23 cellular contexts compared by ENCODE assay signal in the genomic region with DNA sequence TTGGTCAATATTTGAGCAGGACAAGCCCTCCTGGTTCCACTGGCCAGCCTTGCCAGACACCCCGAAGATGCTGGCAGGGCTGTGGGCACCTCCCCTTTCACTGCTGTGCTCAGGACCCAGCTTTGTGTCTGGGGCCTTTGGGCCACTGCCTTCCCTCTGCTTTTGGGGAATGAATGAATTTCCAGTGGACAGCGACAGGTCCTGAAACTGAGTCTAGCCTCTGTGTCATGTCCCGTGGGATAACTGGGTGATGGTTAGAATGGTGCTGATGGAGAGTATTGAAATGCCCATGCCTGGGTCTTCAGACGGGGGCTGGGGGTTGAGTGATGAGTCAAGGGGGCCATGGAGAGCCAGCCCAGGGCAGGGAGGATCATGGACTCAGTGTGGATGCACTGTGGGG.
A peak's percentile ranks its signal among the peaks of the same experiment; 100 is the strongest.
DNase-seq lines count a peak whose midpoint lies in the region; TF ChIP-seq lines count a peak whose summit lies in the region.
"Had no signal": no experiment of that assay in that cellular context is flagged by ENCODE, and none has a peak within 500 bp of the region (broad histone marks: within the 10 kb centered on the region; RNA-seq: fewer than 3 reads in every experiment).

No MANE protein-coding gene starts in this region.

- H3K4me3 ChIP-seq in HEK293 (ENCODE audit: low read depth, low read length) (no peak overlapping the region), adipocyte (ENCODE audit: low read length) (no peak overlapping the region), esophagus squamous epithelium (no peak overlapping the region)
- H3K4me3 ChIP-seq: hepatocyte, psoas muscle, smooth muscle cell had no signal

- 36 to 40% methylated on average over 3 of the region's 4 CpGs for WGBS in esophagus squamous epithelium, 2 donors

- no peak for TF ChIP-seq POLR2A in esophagus squamous epithelium (IDR thresholded peaks at IDR 0.05)

- POLR2A ChIA-PET in HEK293 (lab: Yijun Ruan, JAX): no interaction called here

- CTCF ChIA-PET in HEK293 (lab: Yijun Ruan, JAX): interaction anchor here (0.6 kb wide), 1 partner anchor 47 kb away, joined by 4 read pairs; no protein-coding TSS in a partner anchor

- DNase-seq in AG08395 (ENCODE audit: low spot score) (peak; percentile 17), adipocyte (ENCODE audit: low read depth) (peak; percentile 8), iPS-NIHi7 (ENCODE audit: extremely low spot score) (peak; percentile 65), SIG-M5 (lab: John Stamatoyannopoulos, UW) (no peak), HuH-7.5 (ENCODE audit: low spot score) (no peak), cardiac septum (ENCODE audit: low spot score) (no peak), esophagus squamous epithelium (lab: John Stamatoyannopoulos, UW) (no peak)
- DNase-seq: activated B cell treated with CpG ODN at 0.5 μM for 24 hours; activated CD4-positive, alpha-beta memory T cell treated with anti-CD3 and anti-CD28 coated beads, Interleukin-2, amount 10 ng/mL, durations not matched to agents 7 days and 5 days; activated naive CD4-positive, alpha-beta T cell treated with anti-CD3 and anti-CD28 coated beads for 36 hours; activated T-cell treated with anti-CD3 and anti-CD28 coated beads, Interleukin-2, amount 50 U/mL, for 1 hour; DMS79 treated with DMSO at 0.1 percent for 48 hours; GOT3; midbrain; NCI-H1436 treated with DMSO at 0.1 percent for 48 hours; NCI-H2171; SHP77 treated with DMSO at 0.1 percent for 48 hours; stimulated activated CD4-positive, alpha-beta T cell treated with anti-CD3 and anti-CD28 coated beads, Interleukin-4, amount 100 ng/mL, for 1 hour; T-helper 17 cell had no signal

- TF ChIP-seq CTCF in HEK293 (tag by site-specific recombination; IDR thresholded peaks at IDR 0.05) (no peak), esophagus squamous epithelium (IDR thresholded peaks at IDR 0.05) (no peak)

- H3K9me3 ChIP-seq in HEK293 (ENCODE audit: control insufficient read depth, insufficient read depth, low read depth, low read length): no peaks in the 10 kb centered on the region
- H3K9me3 ChIP-seq in adipocyte (ENCODE audit: control insufficient read depth, low read length): peaks cover 9% of the 10 kb centered on the region
- H3K9me3 ChIP-seq in esophagus squamous epithelium: no peaks in the 10 kb centered on the region
- H3K9me3 ChIP-seq: psoas muscle had no signal

- intact Hi-C loops in cardiac septum (cut with DNase I): no loop called here
- intact Hi-C loops in esophagus squamous epithelium (cut with DNase I): no loop called here

- H3K4me1 ChIP-seq in HEK293 (ENCODE audit: control insufficient read depth, insufficient read depth, low read length) (no peaks in the 10 kb centered on the region), adipocyte (ENCODE audit: control insufficient read depth, insufficient read depth, low read length) (no peaks in the 10 kb centered on the region), esophagus squamous epithelium (peaks cover 0 to 20% (median 0%) of the 10 kb centered on the region in 3 donors)
- H3K4me1 ChIP-seq: psoas muscle had no signal

- H3K9ac ChIP-seq in adipocyte (ENCODE audit: low read length): no peak overlapping the region

- H3K36me3 ChIP-seq in HEK293 (ENCODE audit: control insufficient read depth in 2 of 2, insufficient read depth in 1 of 2, low read length in 2 of 2) (no peaks in the 10 kb centered on the region), adipocyte (ENCODE audit: control insufficient read depth, insufficient read depth, low read length, severe bottlenecking) (no peaks in the 10 kb centered on the region), esophagus squamous epithelium (no peaks in the 10 kb centered on the region)

- no peak overlapping the region for H3K27ac ChIP-seq in HEK293 (ENCODE audit: extremely low read depth, low read depth, low read length)
- no peak overlapping the region for H3K27ac ChIP-seq in esophagus squamous epithelium
- H3K27ac ChIP-seq: hepatocyte, psoas muscle had no signal

- H3K27me3 ChIP-seq in adipocyte (replicated peaks; ENCODE audit: control insufficient read depth, insufficient read depth, low read length): peaks cover 81% of the 10 kb centered on the region
- peaks cover 0 to 62% (median 0%) of the 10 kb centered on the region in 4 donors for H3K27me3 ChIP-seq in esophagus squamous epithelium

TF ChIP-seq in HEK293, 187 proteins besides CTCF, POLR2A, EP300 and RAD21:
- TF ChIP-seq ZBTB21 (tag by site-specific recombination; IDR thresholded peaks at IDR 0.05): no peak
- no peak for TF ChIP-seq ZNF37A (tag by site-specific recombination; IDR thresholded peaks at IDR 0.05)
- TF ChIP-seq REST (tag by site-specific recombination; IDR thresholded peaks at IDR 0.05): peak; percentile 85

Comparison
In these comparisons a context has a peak if more than half of its experiments do, and no peak if none do; other contexts are left out.
1. DNase-seq: peak in AG08395 (single experiment), adipocyte (single experiment) and iPS-NIHi7 (single experiment); none in SIG-M5 (single experiment), HuH-7.5 (single experiment), cardiac septum (single experiment) and esophagus squamous epithelium (single experiment).